15 cellular contexts compared by ENCODE assay signal in the genomic region with DNA sequence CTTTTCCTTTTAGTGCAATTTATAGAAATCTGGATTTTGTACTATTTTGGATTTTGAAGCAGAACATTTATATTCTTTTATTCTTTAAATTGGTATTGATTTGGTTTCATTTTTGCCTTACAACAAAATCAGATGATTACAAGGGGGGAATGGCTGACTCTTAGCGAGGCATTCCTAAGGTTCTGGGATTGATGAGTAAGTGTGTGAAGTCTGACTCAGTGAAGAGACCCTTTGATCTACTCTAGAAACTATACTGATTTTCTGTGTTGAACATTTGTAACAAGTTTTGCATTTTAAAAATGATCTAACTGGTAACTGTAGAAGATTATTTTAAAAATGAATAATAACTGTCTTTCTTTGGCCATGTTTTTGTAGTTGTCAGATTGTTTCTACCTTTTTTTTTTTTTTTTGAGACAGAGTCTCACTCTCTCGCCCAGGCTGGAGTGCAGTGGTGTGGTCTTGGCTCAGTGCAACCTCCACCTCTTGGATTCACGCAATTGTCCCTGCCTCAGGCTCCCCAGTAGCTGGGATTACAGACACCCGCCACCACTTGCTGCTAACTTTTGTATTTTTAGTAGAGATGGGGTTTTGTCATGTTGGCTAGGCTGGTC. TPM values are rescaled to one million over a fixed set of nuclear protein-coding genes. Genes with fewer than 3 reads are reported as not detected.
A peak's percentile ranks its signal among the peaks of the same experiment; 100 is the strongest.
DNase-seq lines count a peak whose midpoint lies in the region; ATAC-seq and TF ChIP-seq lines count a peak whose summit lies in the region.
"Had no signal": no experiment of that assay in that cellular context is flagged by ENCODE, and none has a peak within 500 bp of the region (broad histone marks: within the 10 kb centered on the region; RNA-seq: fewer than 3 reads in every experiment).

No MANE protein-coding gene starts in this region.

- POLR2A ChIA-PET in AG04449 (lab: Yijun Ruan, JAX), result no interaction called here

- intact Hi-C loops in left colon (cut with DNase I, micrococcal nuclease), result no loop called here

- CTCF ChIA-PET in AG04449 (lab: Yijun Ruan, JAX), result no interaction called here

- no peaks in the 10 kb centered on the region for H3K27me3 ChIP-seq in adipocyte (replicated peaks; ENCODE audit: control insufficient read depth, insufficient read depth, low read length)
- H3K27me3 ChIP-seq: body of pancreas, esophagus muscularis mucosa had no signal

- H3K9ac ChIP-seq in adipocyte (ENCODE audit: low read length), result peak overlapping the region; percentile 44

- peaks cover 23% of the 10 kb centered on the region for H3K36me3 ChIP-seq in adipocyte (ENCODE audit: control insufficient read depth, insufficient read depth, low read length, severe bottlenecking)

- no peaks in the 10 kb centered on the region for H3K9me3 ChIP-seq in adipocyte (ENCODE audit: control insufficient read depth, low read length)
- H3K9me3 ChIP-seq: body of pancreas, esophagus muscularis mucosa had no signal

- H3K4me3 ChIP-seq in AG04449 (ENCODE audit: low read depth, low read length) (no peak overlapping the region), adipocyte (ENCODE audit: low read length) (no peak overlapping the region)
- H3K4me3 ChIP-seq: body of pancreas, esophagus muscularis mucosa had no signal

- peaks cover 64% of the 10 kb centered on the region for H3K4me1 ChIP-seq in adipocyte (ENCODE audit: control insufficient read depth, insufficient read depth, low read length)
- H3K4me1 ChIP-seq: esophagus muscularis mucosa had no signal

- TF ChIP-seq CTCF in AG04449 (IDR thresholded peaks at IDR 0.05; ENCODE audit: insufficient read depth, low read length, missing control alignments), result no peak

- peak; percentile 5 for DNase-seq in AG04449 (ENCODE audit: low read depth, low spot score)
- peak; percentile 64 for DNase-seq in GM03348 (ENCODE audit: low spot score)
- peak; percentile 57 for DNase-seq in adipocyte (ENCODE audit: low read depth)
- DNase-seq in left colon, result no peak
- DNase-seq in SIG-M5 treated with dmso at 0.1 percent for 504 hours (lab: John Stamatoyannopoulos, UW; ENCODE audit: unreplicated experiment), result no peak
- no peak for DNase-seq in NCI-H82 (lab: John Stamatoyannopoulos, UW)
- no peak for DNase-seq in NCI-H82 treated with DMSO at 0.1 percent for 48 hours (lab: John Stamatoyannopoulos, UW; ENCODE audit: unreplicated experiment)
- DNase-seq: activated CD4-positive, alpha-beta T cell treated with anti-CD3 and anti-CD28 coated beads, Interleukin-2, amount 10 ng/mL, durations not matched to agents 7 days and 5 days; body of pancreas; Calu3; islet precursor cell; MV-4-11; NCI-H526 treated with DMSO at 0.1 percent for 48 hours had no signal

- ATAC-seq in left colon, result peak; percentile 38
- ATAC-seq in GM21367 (IDR thresholded peaks at IDR 0.05; ENCODE audit: unreplicated experiment), result no peak
- ATAC-seq: body of pancreas had no signal

RNA-seq across cellular contexts. Expression of a gene that starts 48.7 kb away (rescaled TPM):
- total RNA-seq in left colon, result 1 to 10 TPM; 8.5 to 8.7 TPM

Comparison
In these comparisons a context has a peak if more than half of its experiments do, and no peak if none do; other contexts are left out.
1. DNase-seq: peak in AG04449 (single experiment), GM03348 (single experiment) and adipocyte (single experiment); none in left colon (0 of 2), SIG-M5 treated with dmso at 0.1 percent for 504 hours (single experiment), NCI-H82 (single experiment) and NCI-H82 treated with DMSO at 0.1 percent for 48 hours (single experiment).